In the genomic region with DNA sequence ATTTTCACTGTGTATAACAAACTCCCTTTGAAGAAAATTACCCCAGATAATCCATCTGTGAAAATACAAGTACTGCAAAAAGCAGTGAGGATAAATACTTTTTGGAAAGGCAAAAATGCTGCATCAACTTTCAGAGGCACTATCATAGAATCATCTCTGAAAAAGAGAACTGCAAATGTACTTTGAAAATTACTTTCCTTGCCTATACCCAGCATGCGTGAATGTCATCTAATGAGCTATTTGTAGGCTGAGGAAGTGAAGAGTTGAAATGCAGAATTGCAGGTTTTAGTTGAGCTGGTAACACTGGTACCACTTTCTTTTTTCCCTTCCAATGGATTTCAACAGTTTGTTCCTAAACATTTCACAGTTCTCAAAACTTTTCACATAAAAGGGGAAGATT, we compare ENCODE assay signal across 17 cellular contexts.
A peak's percentile ranks its signal among the peaks of the same experiment; 100 is the strongest.
DNase-seq lines count a peak whose midpoint lies in the region; ATAC-seq and TF ChIP-seq lines count a peak whose summit lies in the region.
"Had no signal": no experiment of that assay in that cellular context is flagged by ENCODE, and none has a peak within 500 bp of the region (broad histone marks: within the 10 kb centered on the region; RNA-seq: fewer than 3 reads in every experiment).

No MANE protein-coding gene starts in this region.

- no peaks in the 10 kb centered on the region for H4K20me1 ChIP-seq in OCI-LY7 (ENCODE audit: insufficient read depth, low read length)

- H3K79me2 ChIP-seq in OCI-LY7 (ENCODE audit: insufficient read depth, low read depth, low read length) = no peaks in the 10 kb centered on the region

- H3K9me3 ChIP-seq in OCI-LY7 (ENCODE audit: low read length) = no peaks in the 10 kb centered on the region
- H3K9me3 ChIP-seq: vagina had no signal

- intact Hi-C loops in OCI-LY7 (cut with micrococcal nuclease; ENCODE audit: unreplicated experiment) (no loop called here), sciatic nerve (cut with DNase I) (no loop called here)

- no peak overlapping the region for H3K27ac ChIP-seq in OCI-LY7 (ENCODE audit: low read depth, low read length, poor library complexity, severe bottlenecking)
- H3K27ac ChIP-seq: sigmoid colon, vagina had no signal

- H3K4me3 ChIP-seq in OCI-LY7 (ENCODE audit: low read depth, low read length, poor library complexity, severe bottlenecking) = no peak overlapping the region
- H3K4me3 ChIP-seq: sigmoid colon, vagina had no signal

- TF ChIP-seq CTCF in OCI-LY7 (conservative IDR thresholded peaks at IDR 0.05; ENCODE audit: low read length) = no peak

- DNase-seq in OCI-LY7 (ENCODE audit: low spot score) (no peak), sciatic nerve (ENCODE audit: low spot score) (no peak)
- DNase-seq in effector CD4-positive, alpha-beta T cell = no peak
- DNase-seq: activated CD4-positive, alpha-beta memory T cell treated with anti-CD3 and anti-CD28 coated beads, Interleukin-2, amount 10 ng/mL, durations not matched to agents 7 days and 5 days; activated naive CD8-positive, alpha-beta T cell treated with anti-CD3 and anti-CD28 coated beads, Interleukin-2, amount 10 ng/mL, durations not matched to agents 7 days and 5 days; activated T-cell treated with anti-CD3 and anti-CD28 coated beads, Interleukin-2, amount 50 U/mL, for 72 hours; CD4-positive, alpha-beta memory T cell; DND-41; NCI-H1694 treated with DMSO at 0.1 percent for 48 hours; sigmoid colon; stimulated activated CD4-positive, alpha-beta T cell treated with anti-CD3 and anti-CD28 coated beads, Interleukin-1b, Interleukin-23, amount 100 ng/mL, for 48 hours had no signal

- H3K9me2 ChIP-seq in OCI-LY7 (ENCODE audit: insufficient read depth, low read length) = no peaks in the 10 kb centered on the region

- no peak overlapping the region for H2AFZ ChIP-seq in OCI-LY7 (ENCODE audit: low read length)

- CTCF ChIA-PET in OCI-LY7 (lab: Charles Lee; ENCODE audit: unreplicated experiment) = no interaction called here

- TSS peak; percentile 13 for BruUV-seq in OCI-LY7 (replicated peaks; lab: Mats Ljungman, UMichigan)

- H3K36me3 ChIP-seq in OCI-LY7 (ENCODE audit: insufficient read depth, low read length) = peaks cover 24% of the 10 kb centered on the region

- ATAC-seq in GM18498 (IDR thresholded peaks at IDR 0.05; ENCODE audit: unreplicated experiment) (peak; percentile 79), GM19468 (IDR thresholded peaks at IDR 0.05; ENCODE audit: extremely low read depth, unreplicated experiment) (peak; percentile 61), HG02885 (IDR thresholded peaks at IDR 0.05; ENCODE audit: poor library complexity, unreplicated experiment) (peak; percentile 66), GM21447 (IDR thresholded peaks at IDR 0.05; ENCODE audit: unreplicated experiment) (no peak), sciatic nerve (no peak), GM21381 (IDR thresholded peaks at IDR 0.05; ENCODE audit: unreplicated experiment) (no peak)
- ATAC-seq: activated T-cell treated with anti-CD3 and anti-CD28 coated beads, Interleukin-2, amount 50 U/mL, for 72 hours had no signal

- H3K4me1 ChIP-seq in OCI-LY7 (ENCODE audit: insufficient read depth, low read length, poor library complexity, severe bottlenecking) = no peaks in the 10 kb centered on the region
- H3K4me1 ChIP-seq: sigmoid colon, vagina had no signal

- no peak overlapping the region for H3K4me2 ChIP-seq in OCI-LY7 (ENCODE audit: low read length)

- POLR2A ChIA-PET in OCI-LY7 (lab: Charles Lee) = interaction anchor here (0.5 to 1.3 kb wide), 6 partner anchors 11 to 1826 kb away, joined by 3 to 4 read pairs (median 3); no protein-coding TSS in a partner anchor

Comparison
In these comparisons a context has a peak if more than half of its experiments do, and no peak if none do; other contexts are left out.
1. ATAC-seq: peak in GM18498 (single experiment), GM19468 (single experiment) and HG02885 (single experiment); none in GM21447 (single experiment), sciatic nerve (single experiment) and GM21381 (single experiment).